In genomic region chr3:16168211-16168610, GRCh38 we compare ENCODE assay signal across 22 cellular contexts. TPM values are rescaled to one million over a fixed set of nuclear protein-coding genes. Genes with fewer than 3 reads are reported as not detected.
DNase-seq lines count a peak whose midpoint lies in the region; ATAC-seq and TF ChIP-seq lines count a peak whose summit lies in the region.
"Had no signal": no experiment of that assay in that cellular context is flagged by ENCODE, and none has a peak within 500 bp of the region (broad histone marks: within the 10 kb centered on the region; RNA-seq: fewer than 3 reads in every experiment).

No MANE protein-coding gene starts in this region.

- H3K36me3 Mint-ChIP-seq in endodermal cell (ENCODE audit: low read depth) = no peaks in the 10 kb centered on the region
- H3K36me3 Mint-ChIP-seq in type B pancreatic cell = no peaks in the 10 kb centered on the region
- H3K36me3 Mint-ChIP-seq: CD8-positive, alpha-beta T cell had no signal

- no peak overlapping the region for H3K27ac ChIP-seq in endodermal cell (ENCODE audit: low read depth, low read length)
- H3K27ac ChIP-seq: BLaER1, C4-2B, GM23248 had no signal

- no peak overlapping the region for H3K4me3 ChIP-seq in endodermal cell (ENCODE audit: low read length)
- H3K4me3 ChIP-seq: BLaER1, GM12878, GM23248 had no signal

- no peaks in the 10 kb centered on the region for H3K4me1 ChIP-seq in endodermal cell (ENCODE audit: control insufficient read depth, insufficient read depth, low read length)
- H3K4me1 ChIP-seq: BLaER1, Caco-2 had no signal

- H3K27me3 Mint-ChIP-seq in endodermal cell (ENCODE audit: insufficient read depth) (peaks cover 16% of the 10 kb centered on the region), type B pancreatic cell (peaks cover 7% of the 10 kb centered on the region)

- no peaks in the 10 kb centered on the region for H3K36me3 ChIP-seq in endodermal cell (ENCODE audit: control insufficient read depth, insufficient read depth, low read length)
- H3K36me3 ChIP-seq: BLaER1 had no signal

- 87 to 88% methylated on average over 5 to 6 of the region's 6 CpGs for WGBS in endodermal cell (ENCODE audit: insufficient coverage in 1 of 2, insufficient read length in 1 of 2), 2 experiments

- TF ChIP-seq CTCF in endodermal cell (conservative IDR thresholded peaks at IDR 0.05) = no peak
- no peak for TF ChIP-seq CTCF in type B pancreatic cell (conservative IDR thresholded peaks at IDR 0.05)

- H3K9ac ChIP-seq in endodermal cell (ENCODE audit: extremely low read depth, low read length, poor library complexity, severe bottlenecking) = no peak overlapping the region
- H3K9ac ChIP-seq: BLaER1, GM23248 had no signal

- peaks cover 31% of the 10 kb centered on the region for H3K9me3 Mint-ChIP-seq in endodermal cell
- H3K9me3 Mint-ChIP-seq in type B pancreatic cell = peaks cover 19% of the 10 kb centered on the region

- H3K27me3 ChIP-seq in endodermal cell (ENCODE audit: control insufficient read depth, insufficient read depth, low read length, poor library complexity, severe bottlenecking) = no peaks in the 10 kb centered on the region
- H3K27me3 ChIP-seq: BLaER1 had no signal

- H3K9me3 ChIP-seq in endodermal cell (ENCODE audit: control insufficient read depth, low read length) = peaks cover 27% of the 10 kb centered on the region

- H3K27ac Mint-ChIP-seq in endodermal cell (no peak overlapping the region), type B pancreatic cell (no peak overlapping the region)
- H3K27ac Mint-ChIP-seq: CD4-positive, CD25-positive, alpha-beta regulatory T cell; CD8-positive, alpha-beta T cell had no signal

- ATAC-seq in left lobe of liver (no peak), GM19397 (IDR thresholded peaks at IDR 0.05; ENCODE audit: unreplicated experiment) (no peak)
- ATAC-seq: CD8-positive, alpha-beta T cell; GM12878; HCT116 had no signal

- DNase-seq in endodermal cell (peak; percentile 1), left lobe of liver (ENCODE audit: low spot score) (peak; percentile 29), type B pancreatic cell (ENCODE audit: extremely low spot score, unreplicated experiment) (peak; percentile 11), DMS153 treated with DMSO at 0.1 percent for 48 hours (lab: John Stamatoyannopoulos, UW; ENCODE audit: unreplicated experiment) (no peak), HuH-7 (ENCODE audit: low spot score) (no peak)
- DNase-seq: Caco-2; CD4-positive, CD25-positive, alpha-beta regulatory T cell; CD8-positive, alpha-beta T cell; DMS153; DMS79; EL; GDM1; GM23248; H7 had no signal

- no peak overlapping the region for H3K4me3 Mint-ChIP-seq in endodermal cell
- no peak overlapping the region for H3K4me3 Mint-ChIP-seq in type B pancreatic cell
- H3K4me3 Mint-ChIP-seq: CD4-positive, CD25-positive, alpha-beta regulatory T cell; CD8-positive, alpha-beta T cell had no signal

- H3K4me1 Mint-ChIP-seq in endodermal cell (no peaks in the 10 kb centered on the region), type B pancreatic cell (ENCODE audit: unreplicated experiment) (peaks cover 12% of the 10 kb centered on the region)

RNA-seq across cellular contexts. Expression of gene GALNT15, which starts 6.3 kb away (rescaled TPM):
- total RNA-seq in endodermal cell (under 1 TPM in 1 of 2 donors, not detected in 1; 0.13 TPM), left lobe of liver (2.7 TPM), type B pancreatic cell (ENCODE audit: low replicate concordance) (0.17 TPM in 1 of 2 replicates, not detected in the other)
- polyA plus RNA-seq in endodermal cell (2013, experiment 1 of 2) = 0.11 TPM
- polyA plus RNA-seq in endodermal cell (2013, experiment 2 of 2) = 0.08 TPM
- total RNA-seq: A172; A673; Caco-2; CD4-positive, CD25-positive, alpha-beta regulatory T cell; CD8-positive, alpha-beta T cell; H1; H7 had no signal
- polyA plus RNA-seq: CD4-positive, CD25-positive, alpha-beta regulatory T cell had no signal

Comparison
In these comparisons a context has a peak if more than half of its experiments do, and no peak if none do; other contexts are left out.
1. DNase-seq: peak in endodermal cell (single experiment), left lobe of liver (single experiment) and type B pancreatic cell (single experiment); none in DMS153 treated with DMSO at 0.1 percent for 48 hours (single experiment) and HuH-7 (single experiment).